In the genomic region with DNA sequence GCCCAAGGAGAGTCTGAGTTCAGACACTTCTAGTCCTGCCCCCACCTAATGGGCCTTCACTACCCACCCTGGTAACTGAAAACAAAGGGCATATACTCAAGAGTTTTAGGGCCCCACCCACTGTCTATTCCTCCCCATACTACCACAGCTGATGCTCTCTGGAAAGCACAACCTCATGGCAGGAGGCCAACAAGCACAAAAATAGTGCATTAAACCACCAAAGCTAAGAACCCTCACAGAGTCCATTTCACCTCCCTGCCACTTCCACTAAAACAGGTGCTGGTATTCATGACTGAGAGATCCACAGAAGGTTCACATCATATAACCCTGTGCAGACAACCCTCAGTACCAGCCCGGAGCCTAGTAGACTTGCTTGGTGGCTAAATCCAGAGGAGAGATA, we compare ENCODE assay signal across 24 cellular contexts.
"Had no signal": no experiment of that assay in that cellular context is flagged by ENCODE, and none has a peak within 500 bp of the region (broad histone marks: within the 10 kb centered on the region; RNA-seq: fewer than 3 reads in every experiment).

No MANE protein-coding gene starts in this region.

- H3K27me3 ChIP-seq: pancreas, stomach, testis, thyroid gland, transverse colon, upper lobe of left lung, vagina had no signal

- H3K36me3 ChIP-seq: left ventricle myocardium inferior, pancreas, prostate gland, stomach, thyroid gland, transverse colon, upper lobe of left lung, vagina had no signal

- H3K4me1 ChIP-seq: left ventricle myocardium inferior, pancreas, prostate gland, stomach, testis, thyroid gland, transverse colon, upper lobe of left lung, vagina had no signal

- ATAC-seq: naive thymus-derived CD4-positive, alpha-beta T cell; natural killer cell treated with Interleukin-12 subunit alpha and Interleukin-12 subunit beta and Interleukin-15 and Interleukin-18, amount 100 ng/mL, for 72 hours; pancreas; right cardiac atrium; sciatic nerve; stimulated activated naive B cell treated with anti-CD40 and anti-IgM and Interleukin-4, amounts not matched to agents 10 μg/mL and 1 μg/mL and 100 μg/mL, for 72 hours; stimulated activated naive CD8-positive, alpha-beta T cell treated with anti-CD3 and anti-CD28 coated beads, Interleukin-15, Interleukin-2, amounts not matched to agents 100 U/mL and 50 U/mL, for 24 hours had no signal

- H3K4me3 ChIP-seq: left ventricle myocardium inferior, lung, pancreas, prostate gland, skin epidermis, stomach, testis, thyroid gland, transverse colon, upper lobe of left lung, vagina had no signal

- DNase-seq: islet precursor cell; left ventricle myocardium inferior; naive thymus-derived CD4-positive, alpha-beta T cell; nucleus accumbens; retina; right cardiac atrium; stimulated activated CD4-positive, alpha-beta T cell treated with anti-CD3 and anti-CD28 coated beads, Interleukin-12 subunit alpha, Interleukin-12 subunit beta, amount 100 ng/mL, for 4 hours; stimulated activated CD4-positive, alpha-beta T cell treated with anti-CD3 and anti-CD28 coated beads, Interleukin-15, amount 100 ng/mL, for 24 hours; stimulated activated CD4-positive, alpha-beta T cell treated with anti-CD3 and anti-CD28 coated beads, Interleukin-2, amount 100 ng/mL, for 24 hours; stimulated activated CD4-positive, alpha-beta T cell treated with anti-CD3 and anti-CD28 coated beads, Interleukin-4, amount 100 ng/mL, for 1 hour; stimulated activated naive B cell treated with anti-CD40 and anti-IgM and Interleukin-4, amounts not matched to agents 10 μg/mL and 1 μg/mL and 100 μg/mL, for 72 hours; stimulated activated naive CD8-positive, alpha-beta T cell treated with anti-CD3 and anti-CD28 coated beads, Interleukin-15, Interleukin-2, amounts not matched to agents 100 U/mL and 50 U/mL, for 24 hours; stomach; testis; thyroid gland; transverse colon; upper lobe of left lung had no signal

- H3K27ac ChIP-seq: left ventricle myocardium inferior, pancreas, prostate gland, skin epidermis, stomach, testis, thyroid gland, transverse colon, upper lobe of left lung, vagina had no signal

- H3K9me3 ChIP-seq: left ventricle myocardium inferior, pancreas, prostate gland, testis, thyroid gland, transverse colon, vagina had no signal
